Comparison of ENCODE assay signal across 15 cellular contexts in the genomic region with DNA sequence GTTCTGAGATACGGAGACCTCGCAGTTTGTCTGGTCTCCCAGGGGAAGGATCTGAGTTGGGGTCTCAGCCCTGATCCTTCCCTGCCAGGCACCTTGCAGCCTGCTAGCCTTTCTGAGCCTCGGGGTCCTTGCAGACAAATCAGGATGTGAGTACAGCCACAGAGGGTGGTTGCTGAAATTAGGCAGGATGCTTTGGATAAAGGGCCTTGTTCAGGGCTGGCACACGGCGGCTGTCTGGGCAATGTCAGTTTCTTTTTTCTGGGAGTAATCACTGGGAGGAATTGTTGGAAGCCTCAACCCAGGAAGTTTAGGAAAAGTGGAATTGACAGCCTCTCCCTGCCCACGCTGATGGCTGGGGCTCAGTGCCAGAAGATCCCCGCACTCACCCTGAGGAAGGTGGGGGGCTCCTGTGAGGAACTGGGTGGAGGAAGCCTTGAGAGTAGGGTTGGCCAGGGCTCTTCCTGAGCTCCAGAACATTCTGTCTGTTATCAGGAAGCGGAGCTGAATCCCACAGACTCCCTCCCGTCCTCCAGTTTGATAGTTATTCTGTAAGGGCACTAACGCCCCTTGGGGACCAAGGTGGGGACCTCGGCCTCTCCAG. TPM values are rescaled to one million over a fixed set of nuclear protein-coding genes. Genes with fewer than 3 reads are reported as not detected.
DNase-seq lines count a peak whose midpoint lies in the region; ATAC-seq and TF ChIP-seq lines count a peak whose summit lies in the region.
"Had no signal": no experiment of that assay in that cellular context is flagged by ENCODE, and none has a peak within 500 bp of the region (broad histone marks: within the 10 kb centered on the region; RNA-seq: fewer than 3 reads in every experiment).

No MANE protein-coding gene starts in this region.

- no peaks in the 10 kb centered on the region for H3K27me3 Mint-ChIP-seq in stimulated activated naive CD8-positive, alpha-beta T cell treated with anti-CD3 and anti-CD28 coated beads, Interleukin-15, Interleukin-2, amounts not matched to agents 100 ng/mL and 50 ng/mL, for 24 hours
- H3K27me3 Mint-ChIP-seq: activated CD4-positive, alpha-beta memory T cell treated with anti-CD3 and anti-CD28 coated beads for 36 hours; CD8-positive, alpha-beta memory T cell; stimulated activated naive CD8-positive, alpha-beta T cell treated with anti-CD3 and anti-CD28 coated beads, Interleukin-15, amount 100 ng/mL, for 72 hours had no signal

- peak overlapping the region; percentile 84 for H3K27ac Mint-ChIP-seq in stimulated activated naive CD8-positive, alpha-beta T cell treated with anti-CD3 and anti-CD28 coated beads, Interleukin-15, Interleukin-2, amounts not matched to agents 100 ng/mL and 50 ng/mL, for 24 hours

- no peak overlapping the region for H3K4me3 ChIP-seq in muscle layer of duodenum (ENCODE audit: low read depth in 1 of 2, low read length in 2 of 2)
- no peak overlapping the region for H3K4me3 ChIP-seq in upper lobe of right lung
- H3K4me3 ChIP-seq: PC-9, prostate gland had no signal

- no peak overlapping the region for H3K4me3 Mint-ChIP-seq in stimulated activated naive CD8-positive, alpha-beta T cell treated with anti-CD3 and anti-CD28 coated beads, Interleukin-15, Interleukin-2, amounts not matched to agents 100 ng/mL and 50 ng/mL, for 24 hours
- H3K4me3 Mint-ChIP-seq: activated CD4-positive, alpha-beta memory T cell treated with anti-CD3 and anti-CD28 coated beads for 36 hours had no signal

- TF ChIP-seq CTCF in upper lobe of right lung (IDR thresholded peaks at IDR 0.05), result no peak

- H3K9me3 ChIP-seq in muscle layer of duodenum (ENCODE audit: control insufficient read depth in 1 of 2, low read length in 2 of 2) (no peaks in the 10 kb centered on the region), upper lobe of right lung (no peaks in the 10 kb centered on the region)
- H3K9me3 ChIP-seq: prostate gland had no signal

- peaks cover 97% of the 10 kb centered on the region for H3K4me1 Mint-ChIP-seq in stimulated activated naive CD8-positive, alpha-beta T cell treated with anti-CD3 and anti-CD28 coated beads, Interleukin-15, Interleukin-2, amounts not matched to agents 100 ng/mL and 50 ng/mL, for 24 hours (ENCODE audit: low read depth)

- H3K36me3 Mint-ChIP-seq in stimulated activated naive CD8-positive, alpha-beta T cell treated with anti-CD3 and anti-CD28 coated beads, Interleukin-15, Interleukin-2, amounts not matched to agents 100 ng/mL and 50 ng/mL, for 24 hours (ENCODE audit: low read depth), result peaks cover 79% of the 10 kb centered on the region

- H3K36me3 ChIP-seq in muscle layer of duodenum (ENCODE audit: control insufficient read depth in 1 of 2, insufficient read depth in 2 of 2, low read length in 2 of 2), result peaks cover 4 to 19% of the 10 kb centered on the region in 2 donors
- peaks cover 23% of the 10 kb centered on the region for H3K36me3 ChIP-seq in upper lobe of right lung
- H3K36me3 ChIP-seq: prostate gland had no signal

- H3K27ac ChIP-seq in caudate nucleus (ENCODE audit: low read depth, low read length) (peak overlapping the region; percentile 58), muscle layer of duodenum (ENCODE audit: low read length) (peak overlapping the region; percentile 20), upper lobe of right lung (no peak overlapping the region)
- H3K27ac ChIP-seq: PC-9, prostate gland had no signal

- intact Hi-C loops in upper lobe of right lung (cut with DNase I), result no loop called here

- ATAC-seq in stimulated activated naive CD8-positive, alpha-beta T cell treated with anti-CD3 and anti-CD28 coated beads, Interleukin-15, Interleukin-2, amounts not matched to agents 100 U/mL and 50 U/mL, for 24 hours, result no peak
- ATAC-seq in upper lobe of right lung, result peak; percentile 41
- no peak for ATAC-seq in GM21381 (IDR thresholded peaks at IDR 0.05; ENCODE audit: unreplicated experiment)

- H3K4me1 ChIP-seq in muscle layer of duodenum (ENCODE audit: control insufficient read depth in 1 of 2, insufficient read depth in 2 of 2, low read length in 2 of 2), result peaks cover 5 to 34% of the 10 kb centered on the region in 2 donors
- peaks cover 39% of the 10 kb centered on the region for H3K4me1 ChIP-seq in upper lobe of right lung
- H3K4me1 ChIP-seq: prostate gland had no signal

- no peaks in the 10 kb centered on the region for H3K9me3 Mint-ChIP-seq in stimulated activated naive CD8-positive, alpha-beta T cell treated with anti-CD3 and anti-CD28 coated beads, Interleukin-15, Interleukin-2, amounts not matched to agents 100 ng/mL and 50 ng/mL, for 24 hours
- H3K9me3 Mint-ChIP-seq: activated CD4-positive, alpha-beta memory T cell treated with anti-CD3 and anti-CD28 coated beads for 36 hours; CD8-positive, alpha-beta memory T cell; stimulated activated naive CD8-positive, alpha-beta T cell treated with anti-CD3 and anti-CD28 coated beads, Interleukin-15, amount 100 ng/mL, for 72 hours had no signal

- H3K27me3 ChIP-seq in muscle layer of duodenum (ENCODE audit: low read depth, low read length) (no peaks in the 10 kb centered on the region), upper lobe of right lung (no peaks in the 10 kb centered on the region)

- DNase-seq in stimulated activated naive CD8-positive, alpha-beta T cell treated with anti-CD3 and anti-CD28 coated beads, Interleukin-15, Interleukin-2, amounts not matched to agents 100 U/mL and 50 U/mL, for 24 hours, result no peak
- DNase-seq in caudate nucleus (lab: John Stamatoyannopoulos, UW) (peak in 1 of 61 donors; percentile 23), upper lobe of right lung (no peak), NCI-H1092 (lab: John Stamatoyannopoulos, UW) (no peak)
- DNase-seq in stimulated activated CD4-positive, alpha-beta T cell treated with anti-CD3 and anti-CD28 coated beads, Interleukin-2, amount 100 ng/mL, for 24 hours, result no peak
- DNase-seq: activated CD4-positive, alpha-beta memory T cell treated with anti-CD3 and anti-CD28 coated beads for 36 hours; amniotic stem cell; CD8-positive, alpha-beta memory T cell; NCI-H748 treated with DMSO at 0.1 percent for 48 hours; PC-9; stimulated activated naive CD8-positive, alpha-beta T cell treated with anti-CD3 and anti-CD28 coated beads, Interleukin-15, amount 100 ng/mL, for 72 hours had no signal

RNA-seq across cellular contexts. Expression of a gene that starts 37.4 kb away (rescaled TPM):
- 144 TPM for total RNA-seq in upper lobe of right lung
